In the genomic region with DNA sequence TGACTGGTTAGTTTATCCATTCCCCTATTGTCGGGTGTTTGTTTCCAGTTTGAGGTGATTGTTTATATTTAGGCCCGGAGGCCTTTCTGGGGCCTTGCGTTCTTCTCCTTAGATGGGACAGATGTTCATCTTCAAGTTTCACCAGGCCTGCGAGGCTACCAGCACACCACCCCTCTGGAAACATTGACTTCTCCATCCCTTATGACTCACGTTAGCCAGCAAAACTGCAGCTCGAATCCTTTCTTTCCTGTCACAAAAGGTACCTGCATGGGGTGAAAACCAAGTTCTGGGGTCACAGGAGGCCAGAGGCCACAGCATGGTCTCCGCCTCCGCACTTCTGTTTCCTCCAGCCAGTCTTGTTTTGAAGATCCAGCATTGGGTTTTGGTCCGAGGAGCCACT, we compare ENCODE assay signal across 21 cellular contexts. TPM values are rescaled to one million over a fixed set of nuclear protein-coding genes. Genes with fewer than 3 reads are reported as not detected.
A peak's percentile ranks its signal among the peaks of the same experiment; 100 is the strongest.
DNase-seq lines count a peak whose midpoint lies in the region; ATAC-seq, FAIRE-seq and TF ChIP-seq lines count a peak whose summit lies in the region.
"Had no signal": no experiment of that assay in that cellular context is flagged by ENCODE, and none has a peak within 500 bp of the region (broad histone marks: within the 10 kb centered on the region; RNA-seq: fewer than 3 reads in every experiment).

No MANE protein-coding gene starts in this region.

- peak overlapping the region; percentile 34 for H3K27ac Mint-ChIP-seq in astrocyte (ENCODE audit: unreplicated experiment)
- H3K27ac Mint-ChIP-seq: activated naive CD4-positive, alpha-beta T cell treated with anti-CD3 and anti-CD28 coated beads, Interleukin-2, amount 50 U/mL, for 72 hours; activated T-helper 1 cell treated with anti-CD3 and anti-CD28 coated beads, Interleukin-12 subunit alpha, Interleukin-12 subunit beta, Interleukin-2, Interleukin-4 antibody, amounts not matched to agents 30 ng/mL and 10 ng/mL and 1 ng/mL, durations not matched to agents 14 hours and 24 hours and 36 hours; type B pancreatic cell had no signal

- H3K4me3 ChIP-seq in HUES48 (ENCODE audit: low read depth, low read length): no peak overlapping the region
- H3K4me3 ChIP-seq in astrocyte (ENCODE audit: insufficient read depth, low read depth, low read length): peak overlapping the region; percentile 10
- no peak overlapping the region for H3K4me3 ChIP-seq in hepatocyte
- H3K4me3 ChIP-seq in thoracic aorta: peak overlapping the region; percentile 41
- H3K4me3 ChIP-seq: BLaER1 treated with 17β-estradiol and CSF1 and Interleukin-3, amounts not matched to agents 10 nM and 100 nM; Peyer's patch; SK-N-MC had no signal

- H3K4me3 Mint-ChIP-seq in astrocyte (ENCODE audit: unreplicated experiment): no peak overlapping the region
- H3K4me3 Mint-ChIP-seq: activated T-helper 1 cell treated with anti-CD3 and anti-CD28 coated beads, Interleukin-12 subunit alpha, Interleukin-12 subunit beta, Interleukin-2, Interleukin-4 antibody, amounts not matched to agents 30 ng/mL and 10 ng/mL and 1 ng/mL, durations not matched to agents 14 hours and 24 hours and 36 hours; type B pancreatic cell had no signal

- ATAC-seq in thoracic aorta (ENCODE audit: insufficient number of reproducible peaks, low FRiP score, low read depth) (no peak), GM19452 (IDR thresholded peaks at IDR 0.05; ENCODE audit: unreplicated experiment) (no peak)
- ATAC-seq: activated naive CD4-positive, alpha-beta T cell treated with anti-CD3 and anti-CD28 coated beads, Interleukin-2, amount 50 U/mL, for 72 hours had no signal

- H3K9ac ChIP-seq in HUES48 (ENCODE audit: low read depth, low read length) (no peak overlapping the region), astrocyte (ENCODE audit: low read length) (peak overlapping the region; percentile 6)
- H3K9ac ChIP-seq: BLaER1 treated with 17β-estradiol and CSF1 and Interleukin-3, amounts not matched to agents 10 nM and 100 nM had no signal

- no peaks in the 10 kb centered on the region for H3K27me3 Mint-ChIP-seq in astrocyte (ENCODE audit: low read depth, unreplicated experiment)
- H3K27me3 Mint-ChIP-seq: type B pancreatic cell had no signal

- H3K4me1 Mint-ChIP-seq in astrocyte (ENCODE audit: low read depth, unreplicated experiment): peaks cover 12% of the 10 kb centered on the region

- peak overlapping the region; percentile 78 for H3K27ac ChIP-seq in HUES48 (ENCODE audit: low read depth, low read length)
- peak overlapping the region; percentile 12 for H3K27ac ChIP-seq in astrocyte (ENCODE audit: low read depth, low read length)
- peak overlapping the region; percentile 36 for H3K27ac ChIP-seq in hepatocyte
- H3K27ac ChIP-seq in thoracic aorta: peak overlapping the region; percentile 76 to 84
- H3K27ac ChIP-seq: BLaER1 treated with 17β-estradiol and CSF1 and Interleukin-3, amounts not matched to agents 10 nM and 100 nM; Peyer's patch; SK-N-MC had no signal

- no peak for DNase-seq in astrocyte (ENCODE audit: low read depth)
- no peak for DNase-seq in hepatocyte (ENCODE audit: low spot score)
- no peak for DNase-seq in thoracic aorta (ENCODE audit: low spot score)
- DNase-seq in KG1 (lab: John Stamatoyannopoulos, UW): no peak
- DNase-seq in NCI-H226: no peak
- DNase-seq: activated CD4-positive, CD25-positive, alpha-beta regulatory T cell treated with anti-CD3 and anti-CD28 coated beads, Interleukin-2, amount 50 U/mL, for 72 hours; HCEC 1CT; head of caudate nucleus; MV-4-11; NCI-H187 treated with DMSO at 0.1 percent for 48 hours; NCI-H345; Peyer's patch had no signal

- H3K79me2 ChIP-seq in astrocyte (ENCODE audit: insufficient read depth, low read length) (no peaks in the 10 kb centered on the region), hepatocyte (no peaks in the 10 kb centered on the region)

- peak; percentile 84 for FAIRE-seq in astrocyte (lab: Jason Lieb, UNC)
- FAIRE-seq: bronchial epithelial cell had no signal

- 78% methylated on average over 9 of the region's 9 CpGs for WGBS in hepatocyte (ENCODE audit: low lambda C conversion rate, missing lambda C conversion rate)

- no peaks in the 10 kb centered on the region for H3K36me3 Mint-ChIP-seq in astrocyte (ENCODE audit: low read depth, unreplicated experiment)
- H3K36me3 Mint-ChIP-seq: activated naive CD4-positive, alpha-beta T cell treated with anti-CD3 and anti-CD28 coated beads, Interleukin-2, amount 50 U/mL, for 72 hours; type B pancreatic cell had no signal

- no peak for TF ChIP-seq CTCF in astrocyte (IDR thresholded peaks at IDR 0.05; ENCODE audit: insufficient read depth, low read depth, low read length)
- TF ChIP-seq CTCF in hepatocyte (IDR thresholded peaks at IDR 0.05; ENCODE audit: poor library complexity): no peak
- TF ChIP-seq CTCF in thoracic aorta (IDR thresholded peaks at IDR 0.05): no peak

- peaks cover 6% of the 10 kb centered on the region; the same call in 1 of the 2 replicates for H3K9me3 ChIP-seq in HUES48 (ENCODE audit: control insufficient read depth, insufficient read depth, low read length)
- H3K9me3 ChIP-seq in astrocyte (ENCODE audit: insufficient read depth, low read depth, low read length): no peaks in the 10 kb centered on the region
- H3K9me3 ChIP-seq in hepatocyte (ENCODE audit: low read depth): no peaks in the 10 kb centered on the region
- no peaks in the 10 kb centered on the region for H3K9me3 ChIP-seq in thoracic aorta
- H3K9me3 ChIP-seq: Peyer's patch had no signal

- H4K20me1 ChIP-seq in astrocyte (ENCODE audit: insufficient read depth, low read length): no peaks in the 10 kb centered on the region
- H4K20me1 ChIP-seq in hepatocyte (ENCODE audit: insufficient read depth, poor library complexity, severe bottlenecking): no peaks in the 10 kb centered on the region
- H4K20me1 ChIP-seq: BLaER1 treated with 17β-estradiol and CSF1 and Interleukin-3, amounts not matched to agents 10 nM and 100 nM had no signal

- no peak overlapping the region for H2AFZ ChIP-seq in astrocyte (ENCODE audit: low read depth, low read length)
- no peak overlapping the region for H2AFZ ChIP-seq in hepatocyte

- H3K9me3 Mint-ChIP-seq in astrocyte (ENCODE audit: unreplicated experiment): peaks cover 2% of the 10 kb centered on the region
- H3K9me3 Mint-ChIP-seq: activated naive CD4-positive, alpha-beta T cell treated with anti-CD3 and anti-CD28 coated beads, Interleukin-2, amount 50 U/mL, for 72 hours had no signal

- peaks cover 8% of the 10 kb centered on the region; the same call in 1 of the 2 replicates for H3K4me1 ChIP-seq in HUES48 (ENCODE audit: control insufficient read depth, insufficient read depth, low read length)
- H3K4me1 ChIP-seq in astrocyte (ENCODE audit: insufficient read depth, low read length): peaks cover 4% of the 10 kb centered on the region
- H3K4me1 ChIP-seq in hepatocyte (ENCODE audit: insufficient read depth): no peaks in the 10 kb centered on the region
- peaks cover 0 to 41% of the 10 kb centered on the region in 2 donors for H3K4me1 ChIP-seq in thoracic aorta (ENCODE audit: control insufficient read depth in 1 of 2, low read depth in 2 of 2)
- H3K4me1 ChIP-seq: Peyer's patch had no signal

- H3K4me2 ChIP-seq in astrocyte (ENCODE audit: low read length) (peak overlapping the region; percentile 63), hepatocyte (no peak overlapping the region)
- H3K4me2 ChIP-seq: BLaER1 treated with 17β-estradiol and CSF1 and Interleukin-3, amounts not matched to agents 10 nM and 100 nM had no signal

- H3K36me3 ChIP-seq in HUES48 (ENCODE audit: control insufficient read depth, insufficient read depth, low read length) (no peaks in the 10 kb centered on the region), astrocyte (ENCODE audit: insufficient read depth, low read length) (no peaks in the 10 kb centered on the region), hepatocyte (replicated peaks; ENCODE audit: insufficient read depth, low read depth) (no peaks in the 10 kb centered on the region), thoracic aorta (no peaks in the 10 kb centered on the region)
- H3K36me3 ChIP-seq: BLaER1 treated with 17β-estradiol and CSF1 and Interleukin-3, amounts not matched to agents 10 nM and 100 nM; Peyer's patch had no signal

- H3K9me2 ChIP-seq in hepatocyte (replicated peaks; ENCODE audit: insufficient read depth): no peaks in the 10 kb centered on the region

- H3K27me3 ChIP-seq in HUES48 (ENCODE audit: control insufficient read depth, insufficient read depth, low read length) (no peaks in the 10 kb centered on the region), astrocyte (ENCODE audit: insufficient read depth, low read length) (no peaks in the 10 kb centered on the region), hepatocyte (no peaks in the 10 kb centered on the region), thoracic aorta (replicated peaks; ENCODE audit: insufficient read depth) (no peaks in the 10 kb centered on the region)
- H3K27me3 ChIP-seq: Peyer's patch had no signal

RNA-seq across cellular contexts. Expression of gene NYX, which starts 5.4 kb away (rescaled TPM):
- total RNA-seq in astrocyte: not detected in 2 replicates
- total RNA-seq in hepatocyte: not detected in 2 replicates
- not detected in 2 replicates for polyA plus RNA-seq in hepatocyte
- total RNA-seq in thoracic aorta: not detected
- total RNA-seq: activated naive CD4-positive, alpha-beta T cell treated with anti-CD3 and anti-CD28 coated beads, Interleukin-2, amount 50 U/mL, for 72 hours; activated T-helper 1 cell treated with anti-CD3 and anti-CD28 coated beads, Interleukin-12 subunit alpha, Interleukin-12 subunit beta, Interleukin-2, Interleukin-4 antibody, amounts not matched to agents 30 ng/mL and 10 ng/mL and 1 ng/mL, durations not matched to agents 14 hours and 24 hours and 36 hours; bronchial epithelial cell; liver; Peyer's patch had no signal
- polyA plus RNA-seq: liver had no signal

Comparison
In these comparisons a context has a peak if more than half of its experiments do, and no peak if none do; other contexts are left out.
1. H3K27ac ChIP-seq: peak in every context shown above with its lines; median percentile 80 in thoracic aorta; 78 in HUES48; 36 in hepatocyte; 12 in astrocyte.
2. H3K4me3 ChIP-seq: peak in astrocyte (single experiment) and thoracic aorta (single experiment); none in HUES48 (single experiment) and hepatocyte (single experiment).